In genomic region chr10:117216028-117216427, GRCh38 we compare ENCODE assay signal across 14 cellular contexts. TPM values are rescaled to one million over a fixed set of nuclear protein-coding genes. Genes with fewer than 3 reads are reported as not detected.
DNase-seq lines count a peak whose midpoint lies in the region; ATAC-seq, FAIRE-seq and TF ChIP-seq lines count a peak whose summit lies in the region.
"Had no signal": no experiment of that assay in that cellular context is flagged by ENCODE, and none has a peak within 500 bp of the region (broad histone marks: within the 10 kb centered on the region; RNA-seq: fewer than 3 reads in every experiment).

No MANE protein-coding gene starts in this region.

- H3K27me3 Mint-ChIP-seq in natural killer cell treated with Interleukin-12 subunit alpha and Interleukin-12 subunit beta and Interleukin-15 and Interleukin-18, amount 100 ng/mL, for 72 hours, result peaks cover 34 to 35% of the 10 kb centered on the region in 2 donors

- peaks cover 6% of the 10 kb centered on the region in 2 donors for H3K4me1 Mint-ChIP-seq in natural killer cell treated with Interleukin-12 subunit alpha and Interleukin-12 subunit beta and Interleukin-15 and Interleukin-18, amount 100 ng/mL, for 72 hours (ENCODE audit: low read depth in 2 of 2)

- no peak for FAIRE-seq in GM12878 (lab: Jason Lieb, UNC)
- FAIRE-seq: keratinocyte, pancreas had no signal

- peaks cover 11% of the 10 kb centered on the region for H3K36me3 Mint-ChIP-seq in natural killer cell treated with Interleukin-12 subunit alpha and Interleukin-12 subunit beta and Interleukin-15 and Interleukin-18, amount 100 ng/mL, for 72 hours

- in situ Hi-C loops in GM23248 (cut with MboI), result loop anchor here (25.0 kb wide), 1 partner anchor 1046 kb away; no protein-coding TSS in a partner anchor
- in situ Hi-C loops in GM12878 (cut with MboI), result no loop called here

- no peaks in the 10 kb centered on the region for H3K9me2 ChIP-seq in GM23248 (ENCODE audit: insufficient read depth)

- no peak for ATAC-seq in GM12878
- ATAC-seq in natural killer cell treated with Interleukin-12 subunit alpha and Interleukin-12 subunit beta and Interleukin-15 and Interleukin-18, amount 100 ng/mL, for 72 hours, result no peak
- ATAC-seq in HG02798 (IDR thresholded peaks at IDR 0.05; ENCODE audit: poor library complexity, unreplicated experiment), result no peak
- ATAC-seq in HG03025 (IDR thresholded peaks at IDR 0.05; ENCODE audit: low FRiP score, unreplicated experiment), result no peak

- no peak for TF ChIP-seq EP300 in GM12878 (IDR thresholded peaks at IDR 0.05; ENCODE audit: borderline replicate concordance in 1 of 2, control insufficient read depth in 1 of 2, low read depth in 2 of 2, low read length in 2 of 2)

- H3K9me3 ChIP-seq in GM23248 (ENCODE audit: low read depth), result no peaks in the 10 kb centered on the region
- H3K9me3 ChIP-seq in GM12878 (replicated peaks; ENCODE audit: control insufficient read depth, insufficient read depth, low read length), result no peaks in the 10 kb centered on the region; the same call in 2 of the 3 replicates
- H3K9me3 ChIP-seq: pancreas had no signal

- H3F3A ChIP-seq in GM23248 (ENCODE audit: insufficient read depth), result no peaks in the 10 kb centered on the region

- BruUV-seq in GM12878 (replicated peaks; lab: Mats Ljungman, UMichigan), result no TSS peak

- RAD21 ChIA-PET in GM12878 (lab: Charles Lee; ENCODE audit: unreplicated experiment), result interaction anchor here (1.0 to 3.3 kb wide), 15 partner anchors 103 to 1043 kb away, joined by 3 to 38 read pairs (median 6); no protein-coding TSS in a partner anchor

- WGBS in GM23248 (ENCODE audit: low coverage in 1 of 2, low lambda C conversion rate in 2 of 2, missing lambda C conversion rate in 2 of 2), 2 experiments, result 47 to 48% methylated on average over 15 of the region's 15 CpGs
- 54% methylated on average over 15 of the region's 15 CpGs for WGBS in GM12878 (ENCODE audit: insufficient coverage, insufficient replicate concordance, low lambda C conversion rate, missing lambda C conversion rate)

- H3K4me3 Mint-ChIP-seq in natural killer cell treated with Interleukin-12 subunit alpha and Interleukin-12 subunit beta and Interleukin-15 and Interleukin-18, amount 100 ng/mL, for 72 hours, result no peak overlapping the region

- H3K27ac ChIP-seq in GM23248 (no peak overlapping the region), GM12878 (ENCODE audit: control insufficient read depth, insufficient read depth) (no peak overlapping the region)
- H3K27ac ChIP-seq: brain microvascular endothelial cell, pancreas had no signal

- H2AFZ ChIP-seq in GM23248 (peak overlapping the region; percentile 98), GM12878 (ENCODE audit: control insufficient read depth, low read depth, low read length) (no peak overlapping the region)

- TF ChIP-seq RAD21 in GM12878 (IDR thresholded peaks at IDR 0.05; ENCODE audit: insufficient read depth, low read depth, low read length), result no peak

- DNase-seq in AG04449 (ENCODE audit: low read depth, low spot score), result no peak
- no peak for DNase-seq in GM23248
- no peak for DNase-seq in GM12878 (ENCODE audit: low read depth, low spot score)
- peak; percentile 34 for DNase-seq in natural killer cell treated with Interleukin-12 subunit alpha and Interleukin-12 subunit beta and Interleukin-15 and Interleukin-18, amount 100 ng/mL, for 72 hours (ENCODE audit: low spot score)
- DNase-seq in T1000 (lab: John Stamatoyannopoulos, UW), result no peak
- DNase-seq in NK-92 (lab: John Stamatoyannopoulos, UW; ENCODE audit: unreplicated experiment), result no peak

- TF ChIP-seq POLR2A in GM12878 (IDR thresholded peaks at IDR 0.05; ENCODE audit: low read depth, low read length), result no peak

- H4K20me1 ChIP-seq in GM23248 (ENCODE audit: insufficient read depth) (no peaks in the 10 kb centered on the region), GM12878 (ENCODE audit: control insufficient read depth, insufficient read depth) (no peaks in the 10 kb centered on the region)

- no peaks in the 10 kb centered on the region for H3K79me2 ChIP-seq in GM23248 (ENCODE audit: insufficient read depth)
- H3K79me2 ChIP-seq in GM12878 (ENCODE audit: control insufficient read depth, insufficient read depth, low read length), result no peaks in the 10 kb centered on the region

- SMC1A ChIA-PET in GM12878 (lab: Charles Lee; ENCODE audit: uncharacterized antibody, unreplicated experiment), result interaction anchor here (0.7 to 4.9 kb wide), 14 partner anchors 100 to 1028 kb away, joined by 3 to 44 read pairs (median 4); no protein-coding TSS in a partner anchor

- H3K4me3 ChIP-seq in AG04449 (ENCODE audit: low read depth, low read length), result peak overlapping the region; percentile 67
- peak overlapping the region; percentile 84 for H3K4me3 ChIP-seq in GM23248
- no peak overlapping the region for H3K4me3 ChIP-seq in GM12878

- no peak for TF ChIP-seq CTCF in AG04449 (IDR thresholded peaks at IDR 0.05; ENCODE audit: insufficient read depth, low read length, missing control alignments)
- no peak for TF ChIP-seq CTCF in GM12878 (IDR thresholded peaks at IDR 0.05 in 2 of 3, conservative IDR thresholded peaks at IDR 0.05 in 1 of 3; ENCODE audit: control insufficient read depth in 2 of 3, extremely low read depth in 1 of 3, insufficient read depth in 1 of 3, low read depth in 3 of 3, low read length in 3 of 3)

- H3K4me2 ChIP-seq in GM23248 (ENCODE audit: unreplicated experiment), result peak overlapping the region; percentile 96
- H3K4me2 ChIP-seq in GM12878 (ENCODE audit: control insufficient read depth, insufficient read depth), result peak overlapping the region; percentile 78; the same call in 1 of the 2 replicates

- H3K9me3 Mint-ChIP-seq in natural killer cell treated with Interleukin-12 subunit alpha and Interleukin-12 subunit beta and Interleukin-15 and Interleukin-18, amount 100 ng/mL, for 72 hours, result peaks cover 5% of the 10 kb centered on the region

- peak overlapping the region; percentile 67 for H3K9ac ChIP-seq in GM23248
- no peak overlapping the region for H3K9ac ChIP-seq in GM12878 (ENCODE audit: control insufficient read depth, insufficient read depth, low read length)

- POLR2A ChIA-PET in AG04449 (lab: Yijun Ruan, JAX) (no interaction called here), GM12878 (lab: Charles Lee) (no interaction called here)

- H3K27ac Mint-ChIP-seq in natural killer cell treated with Interleukin-12 subunit alpha and Interleukin-12 subunit beta and Interleukin-15 and Interleukin-18, amount 100 ng/mL, for 72 hours, result no peak overlapping the region
- H3K27ac Mint-ChIP-seq: T-helper 1 cell treated with Interleukin-12 subunit alpha and Interleukin-12 subunit beta and Interleukin-4 antibody, amounts not matched to agents 30 μg/mL and 1 μg/mL, for 36 hours had no signal

- intact Hi-C loops in GM12878 (cut with micrococcal nuclease; ENCODE audit: unreplicated experiment), result loop anchor here (1.0 to 10.0 kb wide), 5 partner anchors 104 to 1026 kb away; no protein-coding TSS in a partner anchor

- no peaks in the 10 kb centered on the region for H3K4me1 ChIP-seq in GM23248 (ENCODE audit: insufficient read depth)
- peaks cover 3% of the 10 kb centered on the region; the same call in 1 of the 2 replicates for H3K4me1 ChIP-seq in GM12878 (ENCODE audit: control insufficient read depth, insufficient read depth, low read length)
- H3K4me1 ChIP-seq: pancreas had no signal

- CTCF ChIA-PET in AG04449 (lab: Yijun Ruan, JAX) (interaction anchor here (0.6 to 9.7 kb wide), 68 partner anchors 8 to 1243 kb away, joined by 3 to 267 read pairs (median 5); partner anchors contain the start of gene SLC18A2), GM12878 (lab: Yijun Ruan, JAX) (interaction anchor here (0.6 to 5.1 kb wide), 40 partner anchors 9 to 1244 kb away, joined by 3 to 136 read pairs (median 5); partner anchors contain the start of gene KCNK18)

- no peaks in the 10 kb centered on the region for H3K36me3 ChIP-seq in GM23248 (ENCODE audit: low read depth)
- H3K36me3 ChIP-seq in GM12878 (ENCODE audit: control insufficient read depth in 2 of 2, insufficient read depth in 2 of 2, low read length in 1 of 2), result no peaks in the 10 kb centered on the region
- H3K36me3 ChIP-seq: brain microvascular endothelial cell, pancreas had no signal

- H3K27me3 ChIP-seq in GM23248 (replicated peaks; ENCODE audit: insufficient read depth) (peaks cover 18% of the 10 kb centered on the region), GM12878 (replicated peaks in 1 of 2; ENCODE audit: control insufficient read depth in 2 of 2, insufficient read depth in 2 of 2, low read length in 1 of 2) (no peaks in the 10 kb centered on the region; a peak in 1 of 4 replicates)

RNA-seq across cellular contexts. Expression of gene KCNK18, which starts 18.7 kb away (rescaled TPM):
- not detected in 2 replicates for total RNA-seq in GM23248 (2014; rRNA removed; shearing (Covaris generic))
- polyA plus RNA-seq in GM23248 (2016; fragmentation: Nextera tagmentation; extraction: Ambion mirVana) (not detected in 2 replicates), GM12878 (2011; rRNA removed) (not detected in 2 replicates), GM12878 (2014; fragmentation: Illumina TruSeq; extraction: Trizol) (not detected in 2 replicates), GM12878 (2014; fragmentation: Nextera tagmentation; extraction: Ambion mirVana) (not detected), GM12878 (2014; rRNA removed) (not detected in 2 replicates), GM12878 (2016; fragmentation: Nextera tagmentation; extraction: Ambion mirVana) (not detected)
- not detected in 2 replicates for total RNA-seq in GM12878 (2013; cell fraction: nucleolus; rRNA removed)
- total RNA-seq in GM12878 (2014; rRNA removed) (not detected in 2 replicates), GM12878 (2014; rRNA removed; fragmentation: Illumina TruSeq; extraction: Trizol) (not detected in 2 replicates), GM12878 (2021) (not detected in 2 replicates)
- polyA plus RNA-seq in GM12878 (2011; ENCODE audit: low read depth), result not detected
- not detected in 2 replicates for polyA plus RNA-seq in GM12878 (2011; cell fraction: cytosol; rRNA removed)
- not detected in 2 replicates for polyA plus RNA-seq in GM12878 (2011; cell fraction: nucleus; rRNA removed)
- not detected in 2 replicates for polyA plus RNA-seq in GM12878 (2012)
- polyA minus RNA-seq in GM12878 (2011; rRNA and poly(A)+ RNA removed), result not detected in 2 replicates
- not detected in 2 replicates for polyA minus RNA-seq in GM12878 (2011; cell fraction: cytosol; rRNA and poly(A)+ RNA removed)
- not detected in 2 replicates for polyA minus RNA-seq in GM12878 (2011; cell fraction: nucleus; rRNA and poly(A)+ RNA removed)
- total RNA-seq in natural killer cell treated with Interleukin-12 subunit alpha and Interleukin-12 subunit beta and Interleukin-15 and Interleukin-18, amount 100 ng/mL, for 72 hours, result not detected
- total RNA-seq: epithelial cell of proximal tubule, pancreas, temporal lobe had no signal
- polyA plus RNA-seq: keratinocyte, pancreas had no signal

RNA-seq across cellular contexts. Expression of gene SLC18A2, which starts 24.9 kb away (rescaled TPM):
- total RNA-seq in GM23248 (2014; rRNA removed; shearing (Covaris generic)), result not detected in 2 replicates
- polyA plus RNA-seq in GM23248 (2016; fragmentation: Nextera tagmentation; extraction: Ambion mirVana) (0.91 and 1.2 TPM in 2 replicates), GM12878 (2011; rRNA removed) (not detected in 2 replicates), GM12878 (2014; fragmentation: Illumina TruSeq; extraction: Trizol) (not detected in 2 replicates), GM12878 (2014; fragmentation: Nextera tagmentation; extraction: Ambion mirVana) (1 to 10 TPM in 1 of 2 experiments, under 1 TPM in 1; 0.75 to 1.1 TPM), GM12878 (2014; rRNA removed) (not detected in 2 replicates), GM12878 (2016; fragmentation: Nextera tagmentation; extraction: Ambion mirVana) (under 1 TPM; 0.13 to 0.25 TPM)
- not detected in 2 replicates for total RNA-seq in GM12878 (2013; cell fraction: nucleolus; rRNA removed)
- total RNA-seq in GM12878 (2014; rRNA removed) (under 0.01 and 0.06 TPM in 2 replicates), GM12878 (2014; rRNA removed; fragmentation: Illumina TruSeq; extraction: Trizol) (not detected in 2 replicates), GM12878 (2021) (not detected in 2 replicates)
- polyA plus RNA-seq in GM12878 (2011; ENCODE audit: low read depth), result not detected
- 0.01 TPM in 1 of 2 replicates, not detected in the other for polyA plus RNA-seq in GM12878 (2011; cell fraction: cytosol; rRNA removed)
- polyA plus RNA-seq in GM12878 (2011; cell fraction: nucleus; rRNA removed), result 0.03 TPM in 1 of 2 replicates, not detected in the other
- polyA plus RNA-seq in GM12878 (2012), result 0.03 and 0.14 TPM in 2 replicates
- polyA minus RNA-seq in GM12878 (2011; rRNA and poly(A)+ RNA removed), result not detected in 2 replicates
- polyA minus RNA-seq in GM12878 (2011; cell fraction: cytosol; rRNA and poly(A)+ RNA removed), result not detected in 2 replicates
- not detected in 2 replicates for polyA minus RNA-seq in GM12878 (2011; cell fraction: nucleus; rRNA and poly(A)+ RNA removed)
- total RNA-seq in natural killer cell treated with Interleukin-12 subunit alpha and Interleukin-12 subunit beta and Interleukin-15 and Interleukin-18, amount 100 ng/mL, for 72 hours, result under 1 TPM in 1 of 2 donors, not detected in 1; 0.59 TPM
- polyA plus RNA-seq: keratinocyte had no signal
